15 cellular contexts compared by ENCODE assay signal in the genomic region with DNA sequence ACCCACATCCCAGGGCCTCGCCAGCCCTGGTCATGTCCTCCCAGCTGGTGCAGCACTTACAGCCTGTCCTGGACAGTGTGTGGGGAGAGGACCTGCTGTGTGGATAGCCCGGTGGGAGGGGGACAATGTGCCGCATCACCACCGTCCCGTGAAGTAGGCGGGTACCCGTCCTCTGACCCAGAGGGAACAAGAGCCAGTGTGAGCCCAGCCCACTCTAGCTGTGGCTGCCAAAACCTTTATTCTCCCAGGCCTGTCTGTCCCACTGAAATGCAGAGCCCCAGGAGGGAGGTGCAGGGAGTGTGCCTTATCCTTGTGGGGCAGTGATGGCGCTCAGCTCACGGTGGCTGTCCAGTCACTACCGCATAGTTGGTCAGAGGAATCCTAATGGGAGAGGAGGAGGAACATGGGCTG. TPM values are rescaled to one million over a fixed set of nuclear protein-coding genes. Genes with fewer than 3 reads are reported as not detected.
A peak's percentile ranks its signal among the peaks of the same experiment; 100 is the strongest.
DNase-seq lines count a peak whose midpoint lies in the region; ATAC-seq, FAIRE-seq and TF ChIP-seq lines count a peak whose summit lies in the region.
"Had no signal": no experiment of that assay in that cellular context is flagged by ENCODE, and none has a peak within 500 bp of the region (broad histone marks: within the 10 kb centered on the region; RNA-seq: fewer than 3 reads in every experiment).

No MANE protein-coding gene starts in this region.

- no peak overlapping the region for H2BK15ac ChIP-seq in IMR-90 (ENCODE audit: low read depth, low read length)

- no peak overlapping the region for H2AK5ac ChIP-seq in IMR-90 (ENCODE audit: low read depth, low read length)

- H3K4me3 ChIP-seq in CD8-positive, alpha-beta memory T cell (ENCODE audit: low read length): no peak overlapping the region
- no peak overlapping the region for H3K4me3 ChIP-seq in IMR-90 (ENCODE audit: insufficient read depth, low read depth, low read length)

- H3K4ac ChIP-seq in IMR-90 (ENCODE audit: low read depth, low read length): no peak overlapping the region

- no peak overlapping the region for H3K14ac ChIP-seq in IMR-90 (replicated peaks; ENCODE audit: low read depth, low read length)

- H3K9me3 Mint-ChIP-seq in CD8-positive, alpha-beta memory T cell: no peaks in the 10 kb centered on the region
- no peaks in the 10 kb centered on the region for H3K9me3 Mint-ChIP-seq in effector memory CD8-positive, alpha-beta T cell
- no peaks in the 10 kb centered on the region for H3K9me3 Mint-ChIP-seq in osteocyte (ENCODE audit: unreplicated experiment)

- TF ChIP-seq CTCF in IMR-90 (conservative IDR thresholded peaks at IDR 0.05; ENCODE audit: low read depth, low read length) (no peak), osteocyte (IDR thresholded peaks at IDR 0.05) (no peak)

- ATAC-seq in IMR-90 (ENCODE audit: low read depth): no peak
- no peak for ATAC-seq in effector memory CD8-positive, alpha-beta T cell (replicated peaks)
- no peak for ATAC-seq in HG03457 (IDR thresholded peaks at IDR 0.05; ENCODE audit: unreplicated experiment)
- ATAC-seq: lower lobe of right lung, right cardiac atrium had no signal

- H3K4me2 ChIP-seq in IMR-90 (ENCODE audit: low read depth, low read length): no peak overlapping the region; the same call in 1 of the 2 replicates

- H2AFZ ChIP-seq in IMR-90 (replicated peaks; ENCODE audit: low read length, poor library complexity): no peak overlapping the region

- H3K27me3 ChIP-seq in CD8-positive, alpha-beta memory T cell (ENCODE audit: insufficient read depth, low read length, poor library complexity, severe bottlenecking): no peaks in the 10 kb centered on the region
- H3K27me3 ChIP-seq in IMR-90 (ENCODE audit: control insufficient read depth, insufficient read depth, low read length): no peaks in the 10 kb centered on the region

- H3K27ac ChIP-seq in CD8-positive, alpha-beta memory T cell (ENCODE audit: low read depth, low read length): no peak overlapping the region
- no peak overlapping the region for H3K27ac ChIP-seq in IMR-90 (ENCODE audit: insufficient read depth, low read length)
- H3K27ac ChIP-seq: lower lobe of right lung had no signal

- H3K4me1 ChIP-seq in CD8-positive, alpha-beta memory T cell (ENCODE audit: insufficient read depth, low read length): peaks cover 14% of the 10 kb centered on the region
- H3K4me1 ChIP-seq in IMR-90 (ENCODE audit: control insufficient read depth, insufficient read depth, low read length): peaks cover 7% of the 10 kb centered on the region

- peak overlapping the region; percentile 42 for H2AK9ac ChIP-seq in IMR-90 (replicated peaks; ENCODE audit: low read depth, low read length, poor library complexity)

- H4K20me1 ChIP-seq in IMR-90 (ENCODE audit: insufficient read depth, low read length): no peaks in the 10 kb centered on the region; the same call in 1 of the 2 replicates

- H2BK120ac ChIP-seq in IMR-90 (ENCODE audit: low read depth, low read length): no peak overlapping the region

- H2BK20ac ChIP-seq in IMR-90 (ENCODE audit: low read depth, low read length): no peak overlapping the region

- no peak overlapping the region for H3K56ac ChIP-seq in IMR-90 (ENCODE audit: extremely low read depth, insufficient read depth, low read length)

- H3K4me1 Mint-ChIP-seq in CD8-positive, alpha-beta memory T cell: peaks cover 21 to 31% (median 26%) of the 10 kb centered on the region in 3 donors
- peaks cover 7 to 10% of the 10 kb centered on the region in 2 donors for H3K4me1 Mint-ChIP-seq in effector memory CD8-positive, alpha-beta T cell (ENCODE audit: low read depth in 2 of 2)
- peaks cover 17% of the 10 kb centered on the region for H3K4me1 Mint-ChIP-seq in osteocyte (ENCODE audit: unreplicated experiment)

- peaks cover 0 to 23% (median 8%) of the 10 kb centered on the region in 3 donors for H3K36me3 Mint-ChIP-seq in CD8-positive, alpha-beta memory T cell
- peaks cover 7% of the 10 kb centered on the region for H3K36me3 Mint-ChIP-seq in effector memory CD8-positive, alpha-beta T cell (ENCODE audit: insufficient read depth)
- peaks cover 13% of the 10 kb centered on the region for H3K36me3 Mint-ChIP-seq in osteocyte (ENCODE audit: unreplicated experiment)

- CTCF ChIA-PET in CD8-positive, alpha-beta memory T cell (lab: Charles Lee): no interaction called here
- CTCF ChIA-PET in IMR-90 (lab: Yijun Ruan, JAX): interaction anchor here (0.8 kb wide), 1 partner anchor 463 kb away, joined by 3 read pairs; no protein-coding TSS in a partner anchor

- in situ Hi-C loops in IMR-90 (cut with MboI; ENCODE audit: low sequenced_read_pairs): no loop called here

- WGBS in IMR-90 (ENCODE audit: extremely low coverage in 2 of 2, insufficient read length in 1 of 2), 2 experiments: 100% methylated on average over 1 of the region's 10 CpGs; no CpG with 5 or more reads in 1 of the 2 experiments

- peak overlapping the region in 2 of 8 donors; percentile 12 to 61 for H3K27ac Mint-ChIP-seq in CD8-positive, alpha-beta memory T cell
- no peak overlapping the region for H3K27ac Mint-ChIP-seq in effector memory CD8-positive, alpha-beta T cell
- no peak overlapping the region for H3K27ac Mint-ChIP-seq in osteocyte (ENCODE audit: unreplicated experiment)

- no peak overlapping the region for H3K18ac ChIP-seq in IMR-90 (ENCODE audit: low read depth, low read length)

- no peaks in the 10 kb centered on the region for H3K36me3 ChIP-seq in CD8-positive, alpha-beta memory T cell (ENCODE audit: insufficient read depth, low read length)
- H3K36me3 ChIP-seq in IMR-90 (ENCODE audit: control insufficient read depth, insufficient read depth, low read length): peaks cover 10% of the 10 kb centered on the region

- no peak overlapping the region for H4K5ac ChIP-seq in IMR-90 (ENCODE audit: low read depth, low read length)

- dilution Hi-C loops in IMR-90 (cut with HindIII; ENCODE audit: low sequenced_read_pairs, unreplicated experiment): no loop called here

- POLR2A ChIA-PET in CD8-positive, alpha-beta memory T cell (lab: Charles Lee): interaction anchor here (0.7 kb wide), 1 partner anchor 633 kb away, joined by 4 read pairs; no protein-coding TSS in a partner anchor
- POLR2A ChIA-PET in IMR-90 (lab: Charles Lee; ENCODE audit: unreplicated experiment): no interaction called here

- intact Hi-C loops in IMR-90 (cut with micrococcal nuclease): no loop called here

- FAIRE-seq in H54 (lab: Jason Lieb, UNC): no peak
- FAIRE-seq: colon, frontal cortex, urothelium cell line had no signal

- H3K27me3 Mint-ChIP-seq in CD8-positive, alpha-beta memory T cell: peaks cover 0 to 3% of the 10 kb centered on the region in 2 donors
- H3K27me3 Mint-ChIP-seq in effector memory CD8-positive, alpha-beta T cell: no peaks in the 10 kb centered on the region
- peaks cover 5% of the 10 kb centered on the region for H3K27me3 Mint-ChIP-seq in osteocyte (ENCODE audit: unreplicated experiment)

- no peak for TF ChIP-seq RAD21 in IMR-90 (IDR thresholded peaks at IDR 0.05; ENCODE audit: low read length)

- H4K8ac ChIP-seq in IMR-90 (ENCODE audit: low read depth in 2 of 2, low read length in 2 of 2): no peak overlapping the region

- H2BK5ac ChIP-seq in IMR-90 (ENCODE audit: low read depth, low read length, poor library complexity, severe bottlenecking): no peak overlapping the region

- peaks cover 18 to 38% of the 10 kb centered on the region in 2 experiments for H3K79me1 ChIP-seq in IMR-90 (ENCODE audit: low read depth in 1 of 2, low read length in 2 of 2)

- no peak for DNase-seq in CD8-positive, alpha-beta memory T cell
- DNase-seq in IMR-90 (no peak), osteocyte (ENCODE audit: extremely low spot score, unreplicated experiment) (no peak), 8988T (no peak), H54 (ENCODE audit: insufficient read length, low spot score) (no peak)
- no peak for DNase-seq in effector memory CD8-positive, alpha-beta T cell
- DNase-seq: KG1; lower lobe of right lung; NCI-H2029; NK-92 treated with Interleukin-12 subunit alpha and Interleukin-12 subunit beta, amount 100 ng/mL, for 24 hours; right cardiac atrium had no signal

- H3K9me3 ChIP-seq in CD8-positive, alpha-beta memory T cell (ENCODE audit: low read length): no peaks in the 10 kb centered on the region
- H3K9me3 ChIP-seq in IMR-90 (ENCODE audit: control insufficient read depth, insufficient read depth, low read length): no peaks in the 10 kb centered on the region
- H3K9me3 ChIP-seq: lower lobe of right lung had no signal

- no TSS peak for BruUV-seq in IMR-90 (replicated peaks; lab: Mats Ljungman, UMichigan)

- H3K9me1 ChIP-seq in IMR-90 (ENCODE audit: insufficient read depth, low read length): peaks cover 20% of the 10 kb centered on the region

- no peak overlapping the region for H3K9ac ChIP-seq in IMR-90 (ENCODE audit: low read depth, low read length)

- peak overlapping the region; percentile 73 to 87 (median 82) for H3K4me3 Mint-ChIP-seq in CD8-positive, alpha-beta memory T cell
- H3K4me3 Mint-ChIP-seq in effector memory CD8-positive, alpha-beta T cell: peak overlapping the region; percentile 65 to 73
- H3K4me3 Mint-ChIP-seq in osteocyte (ENCODE audit: unreplicated experiment): peak overlapping the region; percentile 76

- TF ChIP-seq POLR2A in IMR-90 (IDR thresholded peaks at IDR 0.05; ENCODE audit: low read depth, low read length): no peak
- TF ChIP-seq POLR2A in H54 (IDR thresholded peaks at IDR 0.05; ENCODE audit: low read depth, low read length): no peak

- no peak overlapping the region; the same call in 1 of the 2 replicates for H3K23ac ChIP-seq in IMR-90 (ENCODE audit: low read depth, low read length)

- no peak overlapping the region for H4K91ac ChIP-seq in IMR-90 (ENCODE audit: insufficient read depth, low read depth, low read length)

TF ChIP-seq in IMR-90, 13 proteins besides CTCF, POLR2A, EP300 and RAD21 (continues in another document):
- TF ChIP-seq, protein P1, sequence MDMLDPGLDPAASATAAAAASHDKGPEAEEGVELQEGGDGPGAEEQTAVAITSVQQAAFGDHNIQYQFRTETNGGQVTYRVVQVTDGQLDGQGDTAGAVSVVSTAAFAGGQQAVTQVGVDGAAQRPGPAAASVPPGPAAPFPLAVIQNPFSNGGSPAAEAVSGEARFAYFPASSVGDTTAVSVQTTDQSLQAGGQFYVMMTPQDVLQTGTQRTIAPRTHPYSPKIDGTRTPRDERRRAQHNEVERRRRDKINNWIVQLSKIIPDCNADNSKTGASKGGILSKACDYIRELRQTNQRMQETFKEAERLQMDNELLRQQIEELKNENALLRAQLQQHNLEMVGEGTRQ (IDR thresholded peaks at IDR 0.05; ENCODE audit: low read depth, low read length): no peak

RNA-seq across cellular contexts. Expression of gene TRAF3IP1, which starts 1.7 kb away (rescaled TPM):
- 10 to 100 TPM; 14.7 to 15.9 TPM for total RNA-seq in CD8-positive, alpha-beta memory T cell
- 10.2 TPM for polyA plus RNA-seq in CD8-positive, alpha-beta memory T cell
- total RNA-seq in IMR-90 (2012; rRNA removed) (5.9 and 6.9 TPM in 2 replicates), osteocyte (17.3 and 19.4 TPM in 2 replicates)
- polyA plus RNA-seq in IMR-90 (2012; rRNA removed): 6.0 and 8.3 TPM in 2 replicates
- 2.4 and 4.0 TPM in 2 replicates for polyA plus RNA-seq in IMR-90 (2012; cell fraction: cytosol; rRNA removed)
- polyA plus RNA-seq in IMR-90 (2012; cell fraction: nucleus; rRNA removed; ENCODE audit: low replicate concordance): 6.0 and 8.0 TPM in 2 replicates

RNA-seq across cellular contexts. Expression of gene PER2, which starts 33.6 kb away (rescaled TPM):
- total RNA-seq in CD8-positive, alpha-beta memory T cell: 10 to 100 TPM; 12.9 to 14.2 TPM
- 4.3 TPM for polyA plus RNA-seq in CD8-positive, alpha-beta memory T cell
- total RNA-seq in IMR-90 (2012; rRNA removed) (2.8 and 3.2 TPM in 2 replicates), osteocyte (3.7 and 5.7 TPM in 2 replicates)
- polyA plus RNA-seq in IMR-90 (2012; rRNA removed): 1.7 and 2.1 TPM in 2 replicates
- 0.60 and 0.80 TPM in 2 replicates for polyA plus RNA-seq in IMR-90 (2012; cell fraction: cytosol; rRNA removed)
- polyA plus RNA-seq in IMR-90 (2012; cell fraction: nucleus; rRNA removed; ENCODE audit: low replicate concordance): 4.5 and 5.2 TPM in 2 replicates
